Comparison of ENCODE assay signal across 19 cellular contexts in the genomic region with DNA sequence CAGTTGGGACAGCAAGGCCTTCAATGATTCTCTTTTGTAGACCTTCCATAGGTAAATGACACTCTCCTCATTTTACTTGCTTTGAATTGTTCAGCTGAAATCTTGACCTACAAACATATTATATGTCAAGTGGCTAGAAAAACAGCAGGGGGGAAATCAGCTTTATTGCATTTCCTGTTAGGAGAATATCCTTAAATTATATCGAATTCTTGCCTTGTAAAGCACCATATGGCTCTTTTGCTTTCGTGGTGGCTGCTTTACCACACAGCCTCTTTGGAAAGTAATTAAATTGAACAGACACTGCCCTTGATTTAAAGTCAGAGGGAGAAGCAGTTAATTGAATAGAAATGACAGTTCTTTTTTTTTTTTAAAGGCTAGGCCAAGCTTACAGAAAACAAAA.
"Had no signal": no experiment of that assay in that cellular context is flagged by ENCODE, and none has a peak within 500 bp of the region (broad histone marks: within the 10 kb centered on the region; RNA-seq: fewer than 3 reads in every experiment).

No MANE protein-coding gene starts in this region.

- H3K9me3 Mint-ChIP-seq: mesothelial cell of epicardium, natural killer cell, neural crest cell had no signal

- H3K27ac Mint-ChIP-seq: memory B cell, mesothelial cell of epicardium had no signal

- H3K9me3 ChIP-seq: heart left ventricle, right atrium auricular region, tibial artery, upper lobe of left lung, uterus had no signal

- DNase-seq: cortex of kidney; dorsolateral prefrontal cortex; effector CD8-positive, alpha-beta T cell; heart left ventricle; hippocampal formation; natural killer cell; posterior cingulate gyrus; small intestine; stimulated activated CD4-positive, alpha-beta T cell treated with anti-CD3 and anti-CD28 coated beads, Interleukin-12 subunit alpha, Interleukin-12 subunit beta, amount 100 ng/mL, for 4 hours; stimulated activated naive CD8-positive, alpha-beta T cell treated with anti-CD3 and anti-CD28 coated beads, Interleukin-15, Interleukin-2, amounts not matched to agents 100 U/mL and 50 U/mL, for 24 hours; tibial artery; upper lobe of left lung; uterus had no signal

- H3K36me3 Mint-ChIP-seq: memory B cell, mesothelial cell of epicardium, natural killer cell had no signal

- H3K4me3 Mint-ChIP-seq: memory B cell, mesothelial cell of epicardium, natural killer cell, neural crest cell had no signal

- ATAC-seq: heart left ventricle; left lobe of liver; natural killer cell; stimulated activated naive CD8-positive, alpha-beta T cell treated with anti-CD3 and anti-CD28 coated beads, Interleukin-15, Interleukin-2, amounts not matched to agents 100 U/mL and 50 U/mL, for 24 hours had no signal

- H3K4me1 Mint-ChIP-seq: memory B cell had no signal

- FAIRE-seq: frontal cortex, small intestine had no signal
